In genomic region chr6:73798592-73798991, GRCh38 we compare ENCODE assay signal across 1 cellular context.
A peak's percentile ranks its signal among the peaks of the same experiment; 100 is the strongest.
TF ChIP-seq lines count a peak whose summit lies in the region.

No MANE protein-coding gene starts in this region.

TF ChIP-seq in HEK293, 187 proteins besides CTCF, POLR2A, EP300 and RAD21 (continued from another document and continues in another):
- TF ChIP-seq ZNF398 (tag by site-specific recombination; IDR thresholded peaks at IDR 0.05): peak; percentile 40; the same call in 1 of the 2 replicates
- TF ChIP-seq ZNF777 (tag by site-specific recombination; IDR thresholded peaks at IDR 0.05; ENCODE audit: borderline replicate concordance): no peak
- TF ChIP-seq ZNF48 (tag by site-specific recombination; IDR thresholded peaks at IDR 0.05): no peak
- no peak for TF ChIP-seq ZBTB11 (tag by site-specific recombination; conservative IDR thresholded peaks at IDR 0.05; ENCODE audit: low read depth)
- no peak for TF ChIP-seq ZBTB7A (tag by site-specific recombination; IDR thresholded peaks at IDR 0.05; ENCODE audit: low read depth)
- TF ChIP-seq ZNF677 (tag by site-specific recombination; IDR thresholded peaks at IDR 0.05): no peak
- TF ChIP-seq ZNF514 (tag by site-specific recombination; IDR thresholded peaks at IDR 0.05): no peak
- no peak for TF ChIP-seq KLF17 (tag by site-specific recombination; IDR thresholded peaks at IDR 0.05)
- TF ChIP-seq ZNF747 (tag by site-specific recombination; IDR thresholded peaks at IDR 0.05): no peak
- 0 out of 2 replicates have a peak, but pooled peaks have one; percentile 25 for TF ChIP-seq ZNF2 (tag by site-specific recombination; IDR thresholded peaks at IDR 0.05)
- TF ChIP-seq ZSCAN23 (tag by site-specific recombination; IDR thresholded peaks at IDR 0.05): 0 out of 2 replicates have a peak, but pooled peaks have one; percentile 39
- no peak for TF ChIP-seq ZNF560 (tag by site-specific recombination; IDR thresholded peaks at IDR 0.05; ENCODE audit: borderline replicate concordance)
- TF ChIP-seq ZNF513 (tag by site-specific recombination; IDR thresholded peaks at IDR 0.05): no peak
- no peak for TF ChIP-seq ZNF157 (tag by site-specific recombination; IDR thresholded peaks at IDR 0.05)
- TF ChIP-seq ZNF549 (tag by site-specific recombination; IDR thresholded peaks at IDR 0.05): no peak
- no peak for TF ChIP-seq ZNF600 (tag by site-specific recombination; IDR thresholded peaks at IDR 0.05)
- TF ChIP-seq ZNF670 (tag by site-specific recombination; IDR thresholded peaks at IDR 0.05; ENCODE audit: low read depth): no peak
- TF ChIP-seq ZBTB48 (tag by site-specific recombination; IDR thresholded peaks at IDR 0.05): no peak
- no peak for TF ChIP-seq ZNF362 (tag by site-specific recombination; IDR thresholded peaks at IDR 0.05)
- no peak for TF ChIP-seq IKZF3 (tag by site-specific recombination; IDR thresholded peaks at IDR 0.05)
- no peak for TF ChIP-seq ZNF114 (tag by site-specific recombination; IDR thresholded peaks at IDR 0.05)
- no peak for TF ChIP-seq ZNF174 (tag by site-specific recombination; IDR thresholded peaks at IDR 0.05)
- TF ChIP-seq ZBTB20 (tag by site-specific recombination; IDR thresholded peaks at IDR 0.05): no peak
- no peak for TF ChIP-seq BCL6B (tag by site-specific recombination; IDR thresholded peaks at IDR 0.05)
- no peak for TF ChIP-seq ZNF664 (tag by site-specific recombination; IDR thresholded peaks at IDR 0.05)
- no peak for TF ChIP-seq ZNF561 (tag by site-specific recombination; IDR thresholded peaks at IDR 0.05; ENCODE audit: borderline replicate concordance)
- no peak for TF ChIP-seq ZBTB26 (tag by site-specific recombination; optimal IDR thresholded peaks at IDR 0.05)
- no peak for TF ChIP-seq ZBTB1 (tag by site-specific recombination; IDR thresholded peaks at IDR 0.05)
- no peak for TF ChIP-seq ZNF202 (tag by site-specific recombination; IDR thresholded peaks at IDR 0.05; ENCODE audit: borderline replicate concordance)
- TF ChIP-seq ZNF692 (tag by site-specific recombination; IDR thresholded peaks at IDR 0.05): peak; percentile 86
- TF ChIP-seq ZNF704 (tag by site-specific recombination; IDR thresholded peaks at IDR 0.05): no peak
- no peak for TF ChIP-seq REST (tag by site-specific recombination; IDR thresholded peaks at IDR 0.05)
- TF ChIP-seq ZNF148 (tag by site-specific recombination; IDR thresholded peaks at IDR 0.05; ENCODE audit: borderline replicate concordance): no peak
- no peak for TF ChIP-seq RBAK (tag by site-specific recombination; IDR thresholded peaks at IDR 0.05)
- peak; percentile 49; the same call in 1 of the 2 replicates for TF ChIP-seq ZSCAN4 (tag by site-specific recombination; IDR thresholded peaks at IDR 0.05)
